Comparison of ENCODE assay signal across 14 cellular contexts in genomic region chr15:73449980-73450379, GRCh38. TPM values are rescaled to one million over a fixed set of nuclear protein-coding genes. Genes with fewer than 3 reads are reported as not detected.
"Had no signal": no experiment of that assay in that cellular context is flagged by ENCODE, and none has a peak within 500 bp of the region (broad histone marks: within the 10 kb centered on the region; RNA-seq: fewer than 3 reads in every experiment).

No MANE protein-coding gene starts in this region.

RNA-seq across cellular contexts. Expression of gene REC114, which starts 7.0 kb away (rescaled TPM):
- total RNA-seq: activated B cell treated with CpG ODN at 0.5 μM for 24 hours; activated CD4-positive, alpha-beta memory T cell treated with anti-CD3 and anti-CD28 coated beads for 36 hours; activated CD4-positive, alpha-beta memory T cell treated with anti-CD3 and anti-CD28 coated beads, Interleukin-2, amount 10 ng/mL, durations not matched to agents 7 days and 5 days; activated CD4-positive, alpha-beta T cell treated with anti-CD3 and anti-CD28 coated beads for 36 hours; activated CD4-positive, alpha-beta T cell treated with anti-CD3 and anti-CD28 coated beads, Interleukin-2, amount 10 ng/mL, durations not matched to agents 24 days and 14 days; activated CD4-positive, alpha-beta T cell treated with anti-CD3 and anti-CD28 coated beads, Interleukin-2, amount 10 ng/mL, durations not matched to agents 7 days and 5 days; activated CD8-positive, alpha-beta memory T cell treated with anti-CD3 and anti-CD28 coated beads for 36 hours; activated CD8-positive, alpha-beta memory T cell treated with anti-CD3 and anti-CD28 coated beads, Interleukin-2, amount 10 ng/mL, durations not matched to agents 7 days and 5 days; activated CD8-positive, alpha-beta T cell treated with anti-CD3 and anti-CD28 coated beads for 36 hours; activated CD8-positive, alpha-beta T cell treated with anti-CD3 and anti-CD28 coated beads, Interleukin-2, amount 10 ng/mL, durations not matched to agents 7 days and 5 days; T-helper 1 cell treated with Interleukin-12 subunit alpha and Interleukin-12 subunit beta and Interleukin-4 antibody, amounts not matched to agents 30 ng/mL and 1 ng/mL, for 36 hours; T-helper 17 cell; T-helper 2 cell treated with Interferon-gamma antibody and Interleukin-4, amounts not matched to agents 100 ng/mL and 5 ng/mL, for 36 hours; WTC11 had no signal
